In the genomic region with DNA sequence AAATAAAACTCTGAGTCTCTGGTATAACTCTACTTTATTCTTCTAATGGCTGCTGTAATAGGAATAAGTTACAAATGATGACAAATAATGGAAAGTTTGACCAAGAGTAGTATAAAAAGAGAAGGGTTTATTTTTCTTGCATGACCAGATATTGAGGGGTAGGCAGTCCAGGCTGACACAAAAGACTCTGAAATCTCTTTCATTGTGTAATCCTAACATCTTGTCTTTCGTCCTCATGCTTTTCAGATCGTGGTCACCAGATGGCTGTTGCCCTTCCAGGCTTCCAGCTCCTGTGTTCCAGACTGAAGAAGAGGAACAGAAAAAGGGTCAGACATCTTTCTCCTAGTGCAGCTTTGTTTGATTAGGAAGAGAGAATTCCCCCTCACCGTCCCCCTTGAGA, we compare ENCODE assay signal across 15 cellular contexts.
"Had no signal": no experiment of that assay in that cellular context is flagged by ENCODE, and none has a peak within 500 bp of the region (broad histone marks: within the 10 kb centered on the region; RNA-seq: fewer than 3 reads in every experiment).

No MANE protein-coding gene starts in this region.

- DNase-seq: activated naive CD4-positive, alpha-beta T cell; activated naive CD8-positive, alpha-beta T cell treated with anti-CD3 and anti-CD28 coated beads for 36 hours; activated T-cell treated with anti-CD3 and anti-CD28 coated beads, Interleukin-2, amount 50 U/mL, for 1 hour; amniotic stem cell; effector memory CD4-positive, alpha-beta T cell; heart left ventricle; islet precursor cell; left colon; naive B cell; stimulated activated CD4-positive, alpha-beta T cell treated with anti-CD3 and anti-CD28 coated beads, Interleukin-1b, Interleukin-23, amount 100 ng/mL, for 48 hours; T-helper 1 cell; trophoblast cell; uterus had no signal

- H3K4me3 ChIP-seq: heart left ventricle, lung, uterus had no signal

- H3K27me3 ChIP-seq: heart left ventricle, uterus had no signal

- H3K27ac ChIP-seq: uterus had no signal

- H3K36me3 ChIP-seq: heart left ventricle, uterus had no signal

- H3K4me1 ChIP-seq: uterus had no signal

- ATAC-seq: left colon, SK-N-SH treated with all-trans-retinoic acid at 6 μM for 48 hours had no signal

- H3K9me3 ChIP-seq: uterus had no signal
